8 cellular contexts compared by ENCODE assay signal in genomic region chr10:90862908-90863514, GRCh38. TPM values are rescaled to one million over a fixed set of nuclear protein-coding genes. Genes with fewer than 3 reads are reported as not detected.
A peak's percentile ranks its signal among the peaks of the same experiment; 100 is the strongest.
DNase-seq lines count a peak whose midpoint lies in the region; ATAC-seq, FAIRE-seq and TF ChIP-seq lines count a peak whose summit lies in the region.

No MANE protein-coding gene starts in this region.

- no peak overlapping the region for H3K27ac Mint-ChIP-seq in CD4-positive, alpha-beta T cell

- POLR2A ChIA-PET in CD4-positive, alpha-beta T cell (lab: Charles Lee), result interaction anchor here (1.1 kb wide), 1 partner anchor 9 kb away, joined by 6 read pairs; the partner anchor contains the start of gene RPP30
- POLR2A ChIA-PET in K562 (lab: Yijun Ruan, JAX), result no interaction called here

- ATAC-seq in CD4-positive, alpha-beta T cell (ENCODE audit: poor library complexity), result peak; percentile 48
- ATAC-seq in K562 (0 out of 3 replicates have a peak, but pooled peaks have one; percentile 44), HG02852 (IDR thresholded peaks at IDR 0.05; ENCODE audit: unreplicated experiment) (no peak)

- peaks cover 0 to 3% of the 10 kb centered on the region in 2 experiments; a peak in 2 of 5 replicates for H3K4me1 ChIP-seq in K562 (replicated peaks in 1 of 2; ENCODE audit: control insufficient read depth in 2 of 2, insufficient read depth in 2 of 2, low read length in 2 of 2)
- no peaks in the 10 kb centered on the region for H3K4me1 ChIP-seq in neuronal stem cell (ENCODE audit: control insufficient read depth in 2 of 2, insufficient read depth in 1 of 2, low read depth in 1 of 2, low read length in 2 of 2)

- no peak overlapping the region for H2BK120ac ChIP-seq in neuronal stem cell (ENCODE audit: low read depth, low read length)

- peaks cover 88% of the 10 kb centered on the region for H3K27me3 Mint-ChIP-seq in CD4-positive, alpha-beta T cell

- H3K36me3 ChIP-seq in K562 (ENCODE audit: control insufficient read depth, insufficient read depth, low read length), result no peaks in the 10 kb centered on the region
- H3K36me3 ChIP-seq in neuronal stem cell (replicated peaks in 1 of 2; ENCODE audit: control insufficient read depth in 2 of 2, insufficient read depth in 2 of 2, low read length in 2 of 2), result no peaks in the 10 kb centered on the region

- CTCF ChIA-PET in CD4-positive, alpha-beta T cell (lab: Charles Lee), result interaction anchor here (1.0 to 1.5 kb wide), 4 partner anchors 9 to 112 kb away, joined by 3 to 8 read pairs (median 4); partner anchors contain the start of gene RPP30
- CTCF ChIA-PET in K562 (lab: Yijun Ruan, JAX; ENCODE audit: low intra/inter-chr PET ratio), result interaction anchor here (1.6 to 1.8 kb wide), 2 partner anchors 112 to 1070 kb away, joined by 4 to 7 read pairs; no protein-coding TSS in a partner anchor

- no peak overlapping the region for H3K4me2 ChIP-seq in K562 (ENCODE audit: insufficient read depth, low read length)
- H3K4me2 ChIP-seq in neuronal stem cell (ENCODE audit: insufficient read depth, low read length, poor library complexity, severe bottlenecking), result no peak overlapping the region

- no peaks in the 10 kb centered on the region for H3K36me3 Mint-ChIP-seq in CD4-positive, alpha-beta T cell (ENCODE audit: low read depth)

- no peak overlapping the region for H3K14ac ChIP-seq in neuronal stem cell (ENCODE audit: low read length)

- no peak overlapping the region for H2BK12ac ChIP-seq in neuronal stem cell (ENCODE audit: low read length)

- H3K4me3 Mint-ChIP-seq in CD4-positive, alpha-beta T cell, result no peak overlapping the region

- DNase-seq in CD4-positive, alpha-beta T cell, result no peak
- DNase-seq in HT-29 (ENCODE audit: low spot score), result peak; percentile 20
- DNase-seq in K562 (ENCODE audit: extremely low read depth in 1 of 4, low spot score in 3 of 4), result peak in 3 of 4 experiments; percentile 13 to 22 (median 19)
- peak; percentile 23 for DNase-seq in medulla oblongata (ENCODE audit: extremely low spot score)
- no peak for DNase-seq in inferior parietal cortex (ENCODE audit: extremely low spot score)
- no peak for DNase-seq in neuronal stem cell (ENCODE audit: low spot score)
- DNase-seq in stimulated activated CD4-positive, alpha-beta T cell treated with anti-CD3 and anti-CD28 coated beads, Interleukin-2, amount 100 ng/mL, for 48 hours, result no peak

- no peak overlapping the region for H4K91ac ChIP-seq in neuronal stem cell (ENCODE audit: low read depth, low read length, poor library complexity)

- peak; percentile 29 for FAIRE-seq in K562 (lab: Jason Lieb, UNC)

- no peaks in the 10 kb centered on the region for H3K9me1 ChIP-seq in K562 (ENCODE audit: control insufficient read depth, insufficient read depth, low read length)

- no peak overlapping the region for H3K4me3 ChIP-seq in K562
- no peak overlapping the region for H3K4me3 ChIP-seq in neuronal stem cell (ENCODE audit: low read length in 2 of 2)

- BruUV-seq in K562 (replicated peaks; lab: Mats Ljungman, UMichigan), result no TSS peak

- H2AK5ac ChIP-seq in neuronal stem cell (ENCODE audit: low read depth, low read length), result no peak overlapping the region

- peak; percentile 75 for TF ChIP-seq CTCF in CD4-positive, alpha-beta T cell (IDR thresholded peaks at IDR 0.05)
- peak; percentile 42 to 70 (median 50); a peak in 4 of 6 replicates for TF ChIP-seq CTCF in K562 (IDR thresholded peaks at IDR 0.05 in 2 of 3, conservative IDR thresholded peaks at IDR 0.05 in 1 of 3; ENCODE audit: insufficient read depth in 2 of 3, low read depth in 1 of 3, low read length in 3 of 3)

- no peak overlapping the region for H3K27ac ChIP-seq in CD4-positive, alpha-beta T cell (ENCODE audit: low read depth, low read length)
- H3K27ac ChIP-seq in K562 (ENCODE audit: extremely low read depth, low read depth, low read length) (no peak overlapping the region), neuronal stem cell (replicated peaks; ENCODE audit: low read length) (no peak overlapping the region)

- H2BK5ac ChIP-seq in neuronal stem cell (ENCODE audit: low read length), result no peak overlapping the region

- no peak overlapping the region for H4K8ac ChIP-seq in neuronal stem cell (ENCODE audit: low read depth, low read length)

- no peaks in the 10 kb centered on the region for H3K79me1 ChIP-seq in neuronal stem cell (ENCODE audit: low read depth, low read length)

- in situ Hi-C loops in K562 (cut with MboI), result loop anchor here (25.0 kb wide), 1 partner anchor 1426 kb away; no protein-coding TSS in a partner anchor

- H2BK15ac ChIP-seq in neuronal stem cell (ENCODE audit: low read length), result no peak overlapping the region

- intact Hi-C loops in CD4-positive, alpha-beta T cell (cut with DNase I, micrococcal nuclease), result loop anchor here (1.0 to 10.0 kb wide), 4 partner anchors 112 to 1438 kb away; no protein-coding TSS in a partner anchor
- intact Hi-C loops in K562 (cut with micrococcal nuclease), result loop anchor here (1.0 to 5.0 kb wide), 4 partner anchors 84 to 1436 kb away; no protein-coding TSS in a partner anchor

- no peaks in the 10 kb centered on the region for H3K4me1 Mint-ChIP-seq in CD4-positive, alpha-beta T cell (ENCODE audit: low read depth)

- TF ChIP-seq POLR2A in K562 (conservative IDR thresholded peaks at IDR 0.05), result no peak

- no peak overlapping the region for H3K18ac ChIP-seq in neuronal stem cell (ENCODE audit: low read length)

- peak; percentile 70 to 73 for TF ChIP-seq RAD21 in K562 (CRISPR knock-in tag; conservative IDR thresholded peaks at IDR 0.05 in 1 of 2, IDR thresholded peaks at IDR 0.05 in 1 of 2)

- no peak overlapping the region for H3K23ac ChIP-seq in neuronal stem cell (ENCODE audit: low read depth, low read length, poor library complexity)

- no peaks in the 10 kb centered on the region for H4K20me1 ChIP-seq in K562 (replicated peaks; ENCODE audit: control insufficient read depth, insufficient read depth, low read length)

- H3K9ac ChIP-seq in K562 (ENCODE audit: insufficient read depth in 1 of 2, low read depth in 2 of 2, low read length in 2 of 2) (no peak overlapping the region), neuronal stem cell (ENCODE audit: low read depth, low read length, poor library complexity) (no peak overlapping the region)

- no peaks in the 10 kb centered on the region for H3K79me2 ChIP-seq in K562 (ENCODE audit: control insufficient read depth, insufficient read depth, low read length)

- TF ChIP-seq EP300 in K562 (IDR thresholded peaks at IDR 0.05; ENCODE audit: low read length), result no peak

- no peaks in the 10 kb centered on the region for H3K9me3 Mint-ChIP-seq in CD4-positive, alpha-beta T cell

- H3K9me3 ChIP-seq in CD4-positive, alpha-beta T cell (ENCODE audit: control insufficient read depth, low read length), result no peaks in the 10 kb centered on the region
- H3K9me3 ChIP-seq in K562 (replicated peaks; ENCODE audit: control insufficient read depth, insufficient read depth, low read depth, low read length), result no peaks in the 10 kb centered on the region
- H3K9me3 ChIP-seq in neuronal stem cell (replicated peaks in 1 of 2; ENCODE audit: control insufficient read depth in 2 of 2, insufficient read depth in 1 of 2, low read depth in 1 of 2, low read length in 2 of 2), result no peaks in the 10 kb centered on the region

- 0% methylated on average over 2 of the region's 2 CpGs for WGBS in K562 (ENCODE audit: insufficient coverage, low coverage, missing lambda C conversion rate)
- WGBS in neuronal stem cell (ENCODE audit: extremely low coverage in 2 of 2, insufficient read length in 2 of 2, insufficient replicate concordance in 1 of 2), 2 donors, result no CpG with 5 or more reads among the region's 2 CpGs

- H3K4ac ChIP-seq in neuronal stem cell (ENCODE audit: low read length), result no peak overlapping the region

- H3K27me3 ChIP-seq in CD4-positive, alpha-beta T cell (ENCODE audit: control insufficient read depth, insufficient read depth, low read length), result peaks cover 27% of the 10 kb centered on the region
- H3K27me3 ChIP-seq in K562 (ENCODE audit: control insufficient read depth in 2 of 2, insufficient read depth in 2 of 2, low read length in 2 of 2) (no peaks in the 10 kb centered on the region), neuronal stem cell (ENCODE audit: control insufficient read depth in 3 of 3, insufficient read depth in 3 of 3, low read depth in 1 of 3, low read length in 3 of 3) (peaks cover 0 to 49% (median 3%) of the 10 kb centered on the region in 3 experiments)

- no peak overlapping the region for H2AFZ ChIP-seq in K562 (ENCODE audit: low read depth, low read length)
- H2AFZ ChIP-seq in neuronal stem cell (ENCODE audit: low read length), result no peak overlapping the region

RNA-seq across cellular contexts. Expression of gene HTR7, which starts 5.2 kb away (rescaled TPM):
- total RNA-seq in CD4-positive, alpha-beta T cell, result under 1 TPM; 0.08 TPM
- not detected in 2 replicates for total RNA-seq in HT-29 (2014; rRNA removed; shearing (Covaris generic))
- 0.21 TPM in 2 replicates for total RNA-seq in K562 (2011; cell fraction: chromatin; rRNA removed; ENCODE audit: low replicate concordance)
- total RNA-seq in K562 (2011; cell fraction: nucleolus; rRNA removed), result 0.13 and 0.17 TPM in 2 replicates
- total RNA-seq in K562 (2011; cell fraction: nucleoplasm; rRNA removed), result 0.22 and 0.46 TPM in 2 replicates
- total RNA-seq in K562 (2014; rRNA removed) (0.14 and 0.53 TPM in 2 replicates), K562 (2014; rRNA removed; fragmentation: Illumina TruSeq; extraction: Trizol) (0.29 and 0.33 TPM in 2 replicates), K562 (2015; rRNA removed; fragmentation: Illumina TruSeq; extraction: Trizol) (0.18 and 0.30 TPM in 2 replicates), K562 (2021) (0.24 and 0.36 TPM in 2 replicates)
- polyA plus RNA-seq in K562 (2011; rRNA removed) (0.21 and 0.46 TPM in 2 replicates), K562 (2014; fragmentation: Illumina TruSeq; extraction: Trizol) (0.21 and 0.26 TPM in 2 replicates), K562 (2014; fragmentation: Nextera tagmentation; extraction: Ambion mirVana) (under 1 TPM; 0.07 to 0.08 TPM), K562 (2014; rRNA removed) (0.17 and 0.28 TPM in 2 replicates)
- 0.12 and 0.28 TPM in 2 replicates for polyA plus RNA-seq in K562 (2011; cell fraction: cytosol; rRNA removed)
- 0.20 and 0.35 TPM in 2 replicates for polyA plus RNA-seq in K562 (2011; cell fraction: nucleus; rRNA removed)
- polyA plus RNA-seq in K562 (2012), result 0.24 and 0.27 TPM in 2 replicates
- 0.25 and 0.93 TPM in 2 replicates for polyA minus RNA-seq in K562 (2011; rRNA and poly(A)+ RNA removed)
- polyA minus RNA-seq in K562 (2011; cell fraction: cytosol; rRNA and poly(A)+ RNA removed), result 0.29 and 1.3 TPM in 2 replicates
- polyA minus RNA-seq in K562 (2011; cell fraction: nucleus; rRNA and poly(A)+ RNA removed), result 0.40 and 1.6 TPM in 2 replicates
- polyA plus RNA-seq in neuronal stem cell (2013, experiment 1 of 2), result 0.03 TPM
- polyA plus RNA-seq in neuronal stem cell (2013, experiment 2 of 2), result 0.04 TPM

RNA-seq across cellular contexts. Expression of gene RPP30, which starts 8.8 kb away (rescaled TPM):
- total RNA-seq in CD4-positive, alpha-beta T cell, result 10 to 100 TPM; 25.3 to 28.5 TPM
- 21.1 and 21.2 TPM in 2 replicates for total RNA-seq in HT-29 (2014; rRNA removed; shearing (Covaris generic))
- 16.7 and 25.5 TPM in 2 replicates for total RNA-seq in K562 (2011; cell fraction: chromatin; rRNA removed; ENCODE audit: low replicate concordance)
- 9.7 and 14.6 TPM in 2 replicates for total RNA-seq in K562 (2011; cell fraction: nucleolus; rRNA removed)
- total RNA-seq in K562 (2011; cell fraction: nucleoplasm; rRNA removed), result 14.4 and 29.3 TPM in 2 replicates
- total RNA-seq in K562 (2014; rRNA removed) (37.3 and 48.8 TPM in 2 replicates), K562 (2014; rRNA removed; fragmentation: Illumina TruSeq; extraction: Trizol) (69.1 and 80.5 TPM in 2 replicates), K562 (2015; rRNA removed; fragmentation: Illumina TruSeq; extraction: Trizol) (64.1 and 73.3 TPM in 2 replicates), K562 (2021) (52.5 and 53.4 TPM in 2 replicates)
- polyA plus RNA-seq in K562 (2011; rRNA removed) (45.8 and 63.4 TPM in 2 replicates), K562 (2014; fragmentation: Illumina TruSeq; extraction: Trizol) (59.8 and 76.2 TPM in 2 replicates), K562 (2014; fragmentation: Nextera tagmentation; extraction: Ambion mirVana) (100 to 1,000 TPM; 166 to 170 TPM), K562 (2014; rRNA removed) (63.9 and 76.3 TPM in 2 replicates)
- 16.2 and 22.3 TPM in 2 replicates for polyA plus RNA-seq in K562 (2011; cell fraction: cytosol; rRNA removed)
- 23.6 and 30.5 TPM in 2 replicates for polyA plus RNA-seq in K562 (2011; cell fraction: nucleus; rRNA removed)
- polyA plus RNA-seq in K562 (2012), result 44.8 and 62.8 TPM in 2 replicates
- polyA minus RNA-seq in K562 (2011; rRNA and poly(A)+ RNA removed), result 48.9 and 61.4 TPM in 2 replicates
- polyA minus RNA-seq in K562 (2011; cell fraction: cytosol; rRNA and poly(A)+ RNA removed), result 18.7 and 21.3 TPM in 2 replicates
- polyA minus RNA-seq in K562 (2011; cell fraction: nucleus; rRNA and poly(A)+ RNA removed), result 12.9 and 18.4 TPM in 2 replicates
- polyA plus RNA-seq in neuronal stem cell (2013, experiment 1 of 2), result 59.7 TPM
- polyA plus RNA-seq in neuronal stem cell (2013, experiment 2 of 2), result 62.0 TPM

RNA-seq across cellular contexts. Expression of gene ANKRD1, which starts 57.9 kb away (rescaled TPM):
- total RNA-seq in CD4-positive, alpha-beta T cell, result not detected
- 0.08 TPM in 1 of 2 replicates, not detected in the other for total RNA-seq in HT-29 (2014; rRNA removed; shearing (Covaris generic))
- not detected in 2 replicates for total RNA-seq in K562 (2011; cell fraction: chromatin; rRNA removed; ENCODE audit: low replicate concordance)
- not detected in 2 replicates for total RNA-seq in K562 (2011; cell fraction: nucleolus; rRNA removed)
- not detected in 2 replicates for total RNA-seq in K562 (2011; cell fraction: nucleoplasm; rRNA removed)
- total RNA-seq in K562 (2014; rRNA removed), result not detected in 2 replicates
- total RNA-seq in K562 (2014; rRNA removed; fragmentation: Illumina TruSeq; extraction: Trizol), result not detected in 2 replicates
- total RNA-seq in K562 (2015; rRNA removed; fragmentation: Illumina TruSeq; extraction: Trizol), result not detected in 2 replicates
- not detected in 2 replicates for total RNA-seq in K562 (2021)
- polyA plus RNA-seq in K562 (2011; rRNA removed), result not detected in 2 replicates
- 0.06 TPM in 2 replicates for polyA plus RNA-seq in K562 (2011; cell fraction: cytosol; rRNA removed)
- polyA plus RNA-seq in K562 (2011; cell fraction: nucleus; rRNA removed), result not detected in 2 replicates
- polyA plus RNA-seq in K562 (2012), result not detected in 2 replicates
- polyA plus RNA-seq in K562 (2014; fragmentation: Illumina TruSeq; extraction: Trizol), result not detected in 2 replicates
- not detected for polyA plus RNA-seq in K562 (2014; fragmentation: Nextera tagmentation; extraction: Ambion mirVana)
- not detected in 2 replicates for polyA plus RNA-seq in K562 (2014; rRNA removed)
- polyA minus RNA-seq in K562 (2011; rRNA and poly(A)+ RNA removed), result not detected in 2 replicates
- not detected in 2 replicates for polyA minus RNA-seq in K562 (2011; cell fraction: cytosol; rRNA and poly(A)+ RNA removed)
- not detected in 2 replicates for polyA minus RNA-seq in K562 (2011; cell fraction: nucleus; rRNA and poly(A)+ RNA removed)
- 13.6 TPM for polyA plus RNA-seq in neuronal stem cell (2013, experiment 1 of 2)
- 13.9 TPM for polyA plus RNA-seq in neuronal stem cell (2013, experiment 2 of 2)

Comparison
In these comparisons a context has a peak if more than half of its experiments do, and no peak if none do; other contexts are left out.
1. DNase-seq: peak in HT-29 (single experiment), K562 (3 of 4) and medulla oblongata (single experiment); none in CD4-positive, alpha-beta T cell (0 of 10), inferior parietal cortex (single experiment), neuronal stem cell (single experiment) and stimulated activated CD4-positive, alpha-beta T cell treated with anti-CD3 and anti-CD28 coated beads, Interleukin-2, amount 100 ng/mL, for 48 hours (0 of 2).